Comparison of ENCODE assay signal across 25 cellular contexts in genomic region chr7:45050198-45050597, GRCh38. TPM values are rescaled to one million over a fixed set of nuclear protein-coding genes. Genes with fewer than 3 reads are reported as not detected.
A peak's percentile ranks its signal among the peaks of the same experiment; 100 is the strongest.
DNase-seq lines count a peak whose midpoint lies in the region; ATAC-seq and TF ChIP-seq lines count a peak whose summit lies in the region.
"Had no signal": no experiment of that assay in that cellular context is flagged by ENCODE, and none has a peak within 500 bp of the region (broad histone marks: within the 10 kb centered on the region; RNA-seq: fewer than 3 reads in every experiment).

No MANE protein-coding gene starts in this region.

- H3K36me3 ChIP-seq in Peyer's patch: peaks cover 0 to 24% (median 0%) of the 10 kb centered on the region in 3 donors

- H3K9me3 ChIP-seq in Peyer's patch: no peaks in the 10 kb centered on the region
- H3K9me3 ChIP-seq: left lung, stomach, tibial artery had no signal

- peaks cover 17% of the 10 kb centered on the region for H3K36me3 Mint-ChIP-seq in activated naive CD4-positive, alpha-beta T cell treated with anti-CD3 and anti-CD28 coated beads, Interleukin-2, amount 50 U/mL, for 24 hours
- H3K36me3 Mint-ChIP-seq in IgD-negative memory B cell: peaks cover 11% of the 10 kb centered on the region
- H3K36me3 Mint-ChIP-seq in central memory CD8-positive, alpha-beta T cell (ENCODE audit: insufficient read depth): peaks cover 50% of the 10 kb centered on the region

- DNase-seq in activated naive CD4-positive, alpha-beta T cell treated with anti-CD3 and anti-CD28 coated beads, Interleukin-2, amount 50 U/mL, for 16 hours: no peak
- DNase-seq in central memory CD8-positive, alpha-beta T cell (ENCODE audit: low spot score in 2 of 2): no peak
- no peak for DNase-seq in Peyer's patch
- no peak for DNase-seq in GM03348 (ENCODE audit: low spot score)
- no peak for DNase-seq in NK-92 (lab: John Stamatoyannopoulos, UW; ENCODE audit: unreplicated experiment)
- DNase-seq: activated CD4-positive, alpha-beta T cell treated with anti-CD3 and anti-CD28 coated beads, Interleukin-2, amount 10 ng/mL, durations not matched to agents 7 days and 5 days; activated CD8-positive, alpha-beta memory T cell treated with anti-CD3 and anti-CD28 coated beads, Interleukin-2, amount 50 U/mL, for 4 hours; activated effector memory CD4-positive, alpha-beta T cell treated with anti-CD3 and anti-CD28 coated beads, Interleukin-2, amount 50 U/mL, for 16 hours; brain microvascular endothelial cell; C1 segment of cervical spinal cord; DMS 273 treated with DMSO at 0.1 percent for 48 hours; EL; mesendoderm; NCI-H1092 treated with DMSO at 0.1 percent for 48 hours; NCI-H187 treated with DMSO at 0.1 percent for 48 hours; NCI-H526; SHP77; stimulated activated CD4-positive, alpha-beta T cell treated with anti-CD3 and anti-CD28 coated beads, Interleukin-15, amount 100 ng/mL, for 24 hours; stomach had no signal

- H3K4me1 ChIP-seq in Peyer's patch: no peaks in the 10 kb centered on the region
- H3K4me1 ChIP-seq: left lung, stomach, tibial artery had no signal

- no peak for TF ChIP-seq CTCF in Peyer's patch (IDR thresholded peaks at IDR 0.05)

- no peak overlapping the region for H3K4me3 Mint-ChIP-seq in activated naive CD4-positive, alpha-beta T cell treated with anti-CD3 and anti-CD28 coated beads, Interleukin-2, amount 50 U/mL, for 24 hours
- H3K4me3 Mint-ChIP-seq in IgD-negative memory B cell: no peak overlapping the region
- no peak overlapping the region for H3K4me3 Mint-ChIP-seq in central memory CD8-positive, alpha-beta T cell
- H3K4me3 Mint-ChIP-seq: activated CD4-positive, alpha-beta T cell treated with anti-CD3 and anti-CD28 coated beads, Interleukin-2, amount 10 ng/mL, durations not matched to agents 7 days and 5 days; GM23338; T-helper 2 cell treated with Interferon-gamma antibody and Interleukin-4, amounts not matched to agents 5 μg/mL and 100 μg/mL, for 36 hours had no signal

- no peak for ATAC-seq in central memory CD8-positive, alpha-beta T cell (replicated peaks; ENCODE audit: extremely low read depth, poor library complexity, severe bottlenecking)
- ATAC-seq: GM23338, left lung had no signal

- no peaks in the 10 kb centered on the region for H3K27me3 ChIP-seq in Peyer's patch
- H3K27me3 ChIP-seq: brain microvascular endothelial cell, left lung, stomach, tibial artery had no signal

- H3K4me3 ChIP-seq in Peyer's patch: no peak overlapping the region
- H3K4me3 ChIP-seq: GM23338, left lung, stomach, tibial artery had no signal

- H3K27ac ChIP-seq in Peyer's patch: no peak overlapping the region
- H3K27ac ChIP-seq: brain microvascular endothelial cell, left lung, stomach, tibial artery had no signal

- peaks cover 66% of the 10 kb centered on the region for H3K4me1 Mint-ChIP-seq in activated naive CD4-positive, alpha-beta T cell treated with anti-CD3 and anti-CD28 coated beads, Interleukin-2, amount 50 U/mL, for 24 hours
- H3K4me1 Mint-ChIP-seq in IgD-negative memory B cell: peaks cover 23 to 30% (median 24%) of the 10 kb centered on the region in 3 donors
- H3K4me1 Mint-ChIP-seq in central memory CD8-positive, alpha-beta T cell: peaks cover 54% of the 10 kb centered on the region
- H3K4me1 Mint-ChIP-seq: GM23338 had no signal

- H3K27ac Mint-ChIP-seq in activated naive CD4-positive, alpha-beta T cell treated with anti-CD3 and anti-CD28 coated beads, Interleukin-2, amount 50 U/mL, for 24 hours: peak overlapping the region; percentile 57
- H3K27ac Mint-ChIP-seq in IgD-negative memory B cell: peak overlapping the region in 2 of 3 donors; percentile 1 to 16
- peak overlapping the region; percentile 13 for H3K27ac Mint-ChIP-seq in central memory CD8-positive, alpha-beta T cell (ENCODE audit: low read depth)
- H3K27ac Mint-ChIP-seq: activated CD4-positive, alpha-beta T cell treated with anti-CD3 and anti-CD28 coated beads, Interleukin-2, amount 10 ng/mL, durations not matched to agents 7 days and 5 days; GM23338 had no signal

- no peaks in the 10 kb centered on the region for H3K27me3 Mint-ChIP-seq in activated naive CD4-positive, alpha-beta T cell treated with anti-CD3 and anti-CD28 coated beads, Interleukin-2, amount 50 U/mL, for 24 hours
- H3K27me3 Mint-ChIP-seq in IgD-negative memory B cell: no peaks in the 10 kb centered on the region
- no peaks in the 10 kb centered on the region for H3K27me3 Mint-ChIP-seq in central memory CD8-positive, alpha-beta T cell
- H3K27me3 Mint-ChIP-seq: activated CD4-positive, alpha-beta T cell treated with anti-CD3 and anti-CD28 coated beads, Interleukin-2, amount 10 ng/mL, durations not matched to agents 7 days and 5 days had no signal

- no peaks in the 10 kb centered on the region for H3K9me3 Mint-ChIP-seq in activated naive CD4-positive, alpha-beta T cell treated with anti-CD3 and anti-CD28 coated beads, Interleukin-2, amount 50 U/mL, for 24 hours
- H3K9me3 Mint-ChIP-seq in IgD-negative memory B cell: no peaks in the 10 kb centered on the region
- no peaks in the 10 kb centered on the region for H3K9me3 Mint-ChIP-seq in central memory CD8-positive, alpha-beta T cell
- H3K9me3 Mint-ChIP-seq: activated CD4-positive, alpha-beta T cell treated with anti-CD3 and anti-CD28 coated beads, Interleukin-2, amount 10 ng/mL, durations not matched to agents 7 days and 5 days; GM23338; T-helper 2 cell treated with Interferon-gamma antibody and Interleukin-4, amounts not matched to agents 5 μg/mL and 100 μg/mL, for 36 hours had no signal

- TF ChIP-seq POLR2A in Peyer's patch (IDR thresholded peaks at IDR 0.05): no peak

RNA-seq across cellular contexts. Expression of gene NACAD, which starts 38.6 kb away (rescaled TPM):
- not detected for polyA plus RNA-seq in IgD-negative memory B cell
- total RNA-seq in Peyer's patch: 10 to 100 TPM in 1 of 4 donors, 1 to 10 TPM in 2, not detected in 1; 1.5 to 13.6 (median 5.0) TPM
- total RNA-seq: activated CD4-positive, alpha-beta T cell treated with anti-CD3 and anti-CD28 coated beads, Interleukin-2, amount 10 ng/mL, durations not matched to agents 7 days and 5 days had no signal

RNA-seq across cellular contexts. Expression of gene CCM2, which starts 50.2 kb away (rescaled TPM):
- 81.8 TPM for polyA plus RNA-seq in IgD-negative memory B cell
- total RNA-seq in Peyer's patch: 10 to 100 TPM; 23.3 to 49.5 (median 32.5) TPM
